In the genomic region with DNA sequence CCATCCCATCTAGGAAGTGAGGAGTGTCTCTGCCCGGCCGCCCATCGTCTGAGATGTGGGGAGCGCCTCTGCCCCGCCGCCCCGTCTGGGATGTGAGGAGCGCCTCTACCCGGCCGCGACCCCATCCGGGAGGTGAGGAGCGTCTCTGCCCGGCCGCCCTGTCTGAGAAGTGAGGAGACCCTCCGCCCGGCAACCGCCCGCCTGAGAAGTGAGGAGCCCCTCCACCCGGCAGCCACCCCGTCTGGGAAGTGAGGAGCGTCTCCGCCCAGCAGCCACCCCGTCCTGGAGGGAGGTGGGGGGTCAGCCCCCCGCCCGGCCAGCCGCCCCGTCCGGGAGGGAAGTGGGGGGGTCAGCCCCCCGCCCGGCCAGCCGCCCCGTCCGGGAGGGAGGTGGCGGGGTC, we compare ENCODE assay signal across 11 cellular contexts. TPM values are rescaled to one million over a fixed set of nuclear protein-coding genes. Genes with fewer than 3 reads are reported as not detected.
"Had no signal": no experiment of that assay in that cellular context is flagged by ENCODE, and none has a peak within 500 bp of the region (broad histone marks: within the 10 kb centered on the region; RNA-seq: fewer than 3 reads in every experiment).

No MANE protein-coding gene starts in this region.

RNA-seq across cellular contexts. Expression of gene SLC25A47, which starts 21.5 kb away (rescaled TPM):
- total RNA-seq: naive thymus-derived CD8-positive, alpha-beta T cell; natural killer cell treated with Interleukin-12 subunit alpha and Interleukin-12 subunit beta and Interleukin-15 and Interleukin-18, amount 100 ng/mL, for 72 hours; neural crest cell; osteocyte; posterior vena cava; pulmonary artery endothelial cell; right atrium auricular region; sciatic nerve; smooth muscle cell; ureter; vagina had no signal
- polyA plus RNA-seq: naive thymus-derived CD8-positive, alpha-beta T cell; smooth muscle cell had no signal
